1 cellular context compared by ENCODE assay signal in the genomic region with DNA sequence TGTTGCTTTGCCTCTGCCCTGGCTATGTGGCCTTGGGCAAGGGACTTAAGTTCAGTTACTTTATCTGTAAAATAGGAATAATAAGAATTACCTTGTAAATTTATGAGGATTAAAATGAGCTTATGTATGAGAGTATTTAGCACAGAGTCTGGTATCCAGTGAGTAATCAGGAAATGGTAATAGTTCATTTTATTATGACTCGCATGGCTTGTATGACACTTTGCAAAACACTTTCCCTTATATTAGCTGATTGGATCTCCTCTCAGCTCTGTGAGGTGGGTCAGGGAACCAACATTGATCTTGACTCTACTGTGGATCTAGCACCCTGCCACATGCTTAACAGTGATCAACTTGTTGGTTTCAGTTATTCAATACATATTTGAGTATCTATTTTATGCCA.
TF ChIP-seq lines count a peak whose summit lies in the region.

No MANE protein-coding gene starts in this region.

TF ChIP-seq in WTC11, 78 proteins besides CTCF, POLR2A, EP300 and RAD21 (continued from another document):
- TF ChIP-seq, protein P1, sequence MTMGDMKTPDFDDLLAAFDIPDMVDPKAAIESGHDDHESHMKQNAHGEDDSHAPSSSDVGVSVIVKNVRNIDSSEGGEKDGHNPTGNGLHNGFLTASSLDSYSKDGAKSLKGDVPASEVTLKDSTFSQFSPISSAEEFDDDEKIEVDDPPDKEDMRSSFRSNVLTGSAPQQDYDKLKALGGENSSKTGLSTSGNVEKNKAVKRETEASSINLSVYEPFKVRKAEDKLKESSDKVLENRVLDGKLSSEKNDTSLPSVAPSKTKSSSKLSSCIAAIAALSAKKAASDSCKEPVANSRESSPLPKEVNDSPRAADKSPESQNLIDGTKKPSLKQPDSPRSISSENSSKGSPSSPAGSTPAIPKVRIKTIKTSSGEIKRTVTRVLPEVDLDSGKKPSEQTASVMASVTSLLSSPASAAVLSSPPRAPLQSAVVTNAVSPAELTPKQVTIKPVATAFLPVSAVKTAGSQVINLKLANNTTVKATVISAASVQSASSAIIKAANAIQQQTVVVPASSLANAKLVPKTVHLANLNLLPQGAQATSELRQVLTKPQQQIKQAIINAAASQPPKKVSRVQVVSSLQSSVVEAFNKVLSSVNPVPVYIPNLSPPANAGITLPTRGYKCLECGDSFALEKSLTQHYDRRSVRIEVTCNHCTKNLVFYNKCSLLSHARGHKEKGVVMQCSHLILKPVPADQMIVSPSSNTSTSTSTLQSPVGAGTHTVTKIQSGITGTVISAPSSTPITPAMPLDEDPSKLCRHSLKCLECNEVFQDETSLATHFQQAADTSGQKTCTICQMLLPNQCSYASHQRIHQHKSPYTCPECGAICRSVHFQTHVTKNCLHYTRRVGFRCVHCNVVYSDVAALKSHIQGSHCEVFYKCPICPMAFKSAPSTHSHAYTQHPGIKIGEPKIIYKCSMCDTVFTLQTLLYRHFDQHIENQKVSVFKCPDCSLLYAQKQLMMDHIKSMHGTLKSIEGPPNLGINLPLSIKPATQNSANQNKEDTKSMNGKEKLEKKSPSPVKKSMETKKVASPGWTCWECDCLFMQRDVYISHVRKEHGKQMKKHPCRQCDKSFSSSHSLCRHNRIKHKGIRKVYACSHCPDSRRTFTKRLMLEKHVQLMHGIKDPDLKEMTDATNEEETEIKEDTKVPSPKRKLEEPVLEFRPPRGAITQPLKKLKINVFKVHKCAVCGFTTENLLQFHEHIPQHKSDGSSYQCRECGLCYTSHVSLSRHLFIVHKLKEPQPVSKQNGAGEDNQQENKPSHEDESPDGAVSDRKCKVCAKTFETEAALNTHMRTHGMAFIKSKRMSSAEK (CRISPR knock-in tag; IDR thresholded peaks at IDR 0.05; ENCODE audit: borderline replicate concordance) = no peak
- TF ChIP-seq, protein P2, sequence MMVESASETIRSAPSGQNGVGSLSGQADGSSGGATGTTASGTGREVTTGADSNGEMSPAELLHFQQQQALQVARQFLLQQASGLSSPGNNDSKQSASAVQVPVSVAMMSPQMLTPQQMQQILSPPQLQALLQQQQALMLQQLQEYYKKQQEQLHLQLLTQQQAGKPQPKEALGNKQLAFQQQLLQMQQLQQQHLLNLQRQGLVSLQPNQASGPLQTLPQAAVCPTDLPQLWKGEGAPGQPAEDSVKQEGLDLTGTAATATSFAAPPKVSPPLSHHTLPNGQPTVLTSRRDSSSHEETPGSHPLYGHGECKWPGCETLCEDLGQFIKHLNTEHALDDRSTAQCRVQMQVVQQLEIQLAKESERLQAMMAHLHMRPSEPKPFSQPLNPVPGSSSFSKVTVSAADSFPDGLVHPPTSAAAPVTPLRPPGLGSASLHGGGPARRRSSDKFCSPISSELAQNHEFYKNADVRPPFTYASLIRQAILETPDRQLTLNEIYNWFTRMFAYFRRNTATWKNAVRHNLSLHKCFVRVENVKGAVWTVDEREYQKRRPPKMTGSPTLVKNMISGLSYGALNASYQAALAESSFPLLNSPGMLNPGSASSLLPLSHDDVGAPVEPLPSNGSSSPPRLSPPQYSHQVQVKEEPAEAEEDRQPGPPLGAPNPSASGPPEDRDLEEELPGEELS (CRISPR knock-in tag; IDR thresholded peaks at IDR 0.05) = no peak
- TF ChIP-seq ETV6 (CRISPR knock-in tag; IDR thresholded peaks at IDR 0.05) = no peak
- TF ChIP-seq ATF1 (CRISPR knock-in tag; IDR thresholded peaks at IDR 0.05) = no peak
- TF ChIP-seq CBFB (CRISPR knock-in tag; IDR thresholded peaks at IDR 0.05; ENCODE audit: low read depth) = no peak
- no peak for TF ChIP-seq PRDM15 (CRISPR knock-in tag; IDR thresholded peaks at IDR 0.05)
- TF ChIP-seq ZBTB43 (CRISPR knock-in tag; IDR thresholded peaks at IDR 0.05) = no peak
- TF ChIP-seq E2F1 (CRISPR knock-in tag; IDR thresholded peaks at IDR 0.05) = no peak
- TF ChIP-seq, protein P3, sequence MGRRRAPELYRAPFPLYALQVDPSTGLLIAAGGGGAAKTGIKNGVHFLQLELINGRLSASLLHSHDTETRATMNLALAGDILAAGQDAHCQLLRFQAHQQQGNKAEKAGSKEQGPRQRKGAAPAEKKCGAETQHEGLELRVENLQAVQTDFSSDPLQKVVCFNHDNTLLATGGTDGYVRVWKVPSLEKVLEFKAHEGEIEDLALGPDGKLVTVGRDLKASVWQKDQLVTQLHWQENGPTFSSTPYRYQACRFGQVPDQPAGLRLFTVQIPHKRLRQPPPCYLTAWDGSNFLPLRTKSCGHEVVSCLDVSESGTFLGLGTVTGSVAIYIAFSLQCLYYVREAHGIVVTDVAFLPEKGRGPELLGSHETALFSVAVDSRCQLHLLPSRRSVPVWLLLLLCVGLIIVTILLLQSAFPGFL (CRISPR knock-in tag; IDR thresholded peaks at IDR 0.05; ENCODE audit: borderline replicate concordance) = no peak
- TF ChIP-seq MXD4 (CRISPR knock-in tag; IDR thresholded peaks at IDR 0.05; ENCODE audit: borderline replicate concordance) = no peak
